ENCODE assay signal across 20 cellular contexts in genomic region chr13:46675016-46675415, GRCh38.
DNase-seq lines count a peak whose midpoint lies in the region; ATAC-seq, FAIRE-seq and TF ChIP-seq lines count a peak whose summit lies in the region.
"Had no signal": no experiment of that assay in that cellular context is flagged by ENCODE, and none has a peak within 500 bp of the region (broad histone marks: within the 10 kb centered on the region; RNA-seq: fewer than 3 reads in every experiment).

No MANE protein-coding gene starts in this region.

- no peaks in the 10 kb centered on the region for H3K9me3 Mint-ChIP-seq in CD8-positive, alpha-beta T cell
- H3K9me3 Mint-ChIP-seq: immature natural killer cell; stimulated activated memory B cell treated with anti-CD40 and anti-IgM and Interleukin-4, amounts not matched to agents 10 μg/mL and 1 μg/mL and 100 μg/mL, for 72 hours had no signal

- no peak overlapping the region for H3K27ac Mint-ChIP-seq in CD8-positive, alpha-beta T cell
- H3K27ac Mint-ChIP-seq: stimulated activated memory B cell treated with anti-CD40 and anti-IgM and Interleukin-4, amounts not matched to agents 10 μg/mL and 1 μg/mL and 100 μg/mL, for 72 hours had no signal

- H3K4me1 Mint-ChIP-seq in CD8-positive, alpha-beta T cell (ENCODE audit: low read depth) = peaks cover 5% of the 10 kb centered on the region

- no peaks in the 10 kb centered on the region for H3K27me3 Mint-ChIP-seq in CD8-positive, alpha-beta T cell (ENCODE audit: low read depth)
- H3K27me3 Mint-ChIP-seq: stimulated activated memory B cell treated with anti-CD40 and anti-IgM and Interleukin-4, amounts not matched to agents 10 μg/mL and 1 μg/mL and 100 μg/mL, for 72 hours had no signal

- BruUV-seq in HepG2 (replicated peaks; lab: Mats Ljungman, UMichigan) = no TSS peak

- H3K4me3 ChIP-seq in liver (ENCODE audit: low read depth in 1 of 3, low read length in 3 of 3) = no peak overlapping the region
- H3K4me3 ChIP-seq in HepG2 (replicated peaks in 1 of 3; ENCODE audit: insufficient read depth in 1 of 3, low read depth in 2 of 3, low read length in 3 of 3) = no peak overlapping the region
- H3K4me3 ChIP-seq in CD8-positive, alpha-beta T cell (ENCODE audit: low read depth, low read length) = no peak overlapping the region
- H3K4me3 ChIP-seq: vagina had no signal

- intact Hi-C loops in HepG2 (cut with micrococcal nuclease; ENCODE audit: unreplicated experiment) = no loop called here
- intact Hi-C loops in left colon (cut with DNase I, micrococcal nuclease) = no loop called here
- intact Hi-C loops in CD8-positive, alpha-beta T cell (cut with DNase I, micrococcal nuclease) = no loop called here

- peak overlapping the region in 1 of 2 donors; percentile 82 for H3K9ac ChIP-seq in liver (ENCODE audit: low read depth in 1 of 2, low read length in 2 of 2)
- H3K9ac ChIP-seq in HepG2 (ENCODE audit: insufficient read depth, low read depth, low read length) = no peak overlapping the region

- H3K27ac ChIP-seq in liver (ENCODE audit: low read depth in 1 of 2, low read length in 2 of 2) (peak overlapping the region; percentile 74 to 82), HepG2 (ENCODE audit: extremely low read length, insufficient read depth, low read length) (no peak overlapping the region)
- H3K27ac ChIP-seq in CD8-positive, alpha-beta T cell (ENCODE audit: low read depth, low read length) = no peak overlapping the region
- H3K27ac ChIP-seq: vagina had no signal

- TF ChIP-seq RAD21 in liver (IDR thresholded peaks at IDR 0.05) = no peak
- no peak for TF ChIP-seq RAD21 in HepG2 (CRISPR knock-in tag; IDR thresholded peaks at IDR 0.05)

- FAIRE-seq in HepG2 (lab: Jason Lieb, UNC) = no peak
- FAIRE-seq: D721Med had no signal

- no peak overlapping the region for H3K4me3 Mint-ChIP-seq in CD8-positive, alpha-beta T cell
- H3K4me3 Mint-ChIP-seq: immature natural killer cell; stimulated activated memory B cell treated with anti-CD40 and anti-IgM and Interleukin-4, amounts not matched to agents 10 μg/mL and 1 μg/mL and 100 μg/mL, for 72 hours had no signal

- H2AFZ ChIP-seq in HepG2 (ENCODE audit: low read length) = no peak overlapping the region

- peaks cover 3% of the 10 kb centered on the region for H3K79me2 ChIP-seq in HepG2 (ENCODE audit: insufficient read depth, low read length)

- H4K20me1 ChIP-seq in HepG2 (ENCODE audit: insufficient read depth, low read length) = no peaks in the 10 kb centered on the region

- H3K36me3 Mint-ChIP-seq in CD8-positive, alpha-beta T cell = peaks cover 23% of the 10 kb centered on the region

- H3K9me3 ChIP-seq in liver (ENCODE audit: control insufficient read depth in 4 of 4, low read length in 3 of 4) (no peaks in the 10 kb centered on the region), HepG2 (ENCODE audit: low read length) (no peaks in the 10 kb centered on the region)
- no peaks in the 10 kb centered on the region for H3K9me3 ChIP-seq in CD8-positive, alpha-beta T cell (ENCODE audit: low read length)
- H3K9me3 ChIP-seq: vagina had no signal

- ATAC-seq in HepG2 (no peak), left colon (peak; percentile 90), HG03342 (IDR thresholded peaks at IDR 0.05; ENCODE audit: unreplicated experiment) (no peak), GM21619 (IDR thresholded peaks at IDR 0.05; ENCODE audit: unreplicated experiment) (no peak)
- no peak for ATAC-seq in CD8-positive, alpha-beta T cell
- ATAC-seq: activated CD4-positive, CD25-positive, alpha-beta regulatory T cell treated with anti-CD3 and anti-CD28 coated beads, Interleukin-2, amount 50 U/mL, for 24 hours; stimulated activated memory B cell treated with anti-CD40 and anti-IgM and Interleukin-4, amounts not matched to agents 10 μg/mL and 1 μg/mL and 100 μg/mL, for 72 hours had no signal

- TF ChIP-seq EP300 in HepG2 (IDR thresholded peaks at IDR 0.05; ENCODE audit: low read depth in 2 of 2, low read length in 2 of 2) (no peak), HepG2 (CRISPR knock-in tag; IDR thresholded peaks at IDR 0.05; ENCODE audit: borderline replicate concordance) (no peak)

- TF ChIP-seq POLR2A in HepG2 (IDR thresholded peaks at IDR 0.05; ENCODE audit: insufficient read depth in 1 of 2, low read depth in 2 of 2, low read length in 2 of 2) = no peak

- POLR2A ChIA-PET in HepG2 (lab: Yijun Ruan, JAX) = interaction anchor here (0.9 to 1.0 kb wide), 2 partner anchors 9 to 10 kb away, joined by 3 read pairs; no protein-coding TSS in a partner anchor
- POLR2A ChIA-PET in CD8-positive, alpha-beta T cell (lab: Charles Lee) = no interaction called here

- in situ Hi-C loops in HepG2 (cut with HindIII; ENCODE audit: extremely low pct_ligation_motif_present, low pct_unique_long_range_greater_than_20kb) = no loop called here

- no peak overlapping the region for H3K4me2 ChIP-seq in HepG2 (ENCODE audit: low read depth, low read length)

- H3K4me1 ChIP-seq in liver (ENCODE audit: control insufficient read depth in 4 of 4, insufficient read depth in 4 of 4, low read length in 3 of 4) (peaks cover 8 to 44% (median 22%) of the 10 kb centered on the region in 4 donors), HepG2 (ENCODE audit: insufficient read depth, low read length) (peaks cover 44% of the 10 kb centered on the region)
- H3K4me1 ChIP-seq in CD8-positive, alpha-beta T cell (ENCODE audit: insufficient read depth, low read length) = peaks cover 11% of the 10 kb centered on the region

- no peaks in the 10 kb centered on the region for H3K36me3 ChIP-seq in liver (ENCODE audit: control insufficient read depth in 4 of 4, insufficient read depth in 3 of 4, low read depth in 1 of 4, low read length in 3 of 4)
- H3K36me3 ChIP-seq in HepG2 (replicated peaks in 1 of 2; ENCODE audit: control insufficient read depth in 1 of 2, insufficient read depth in 2 of 2, low read length in 2 of 2) = peaks cover 8 to 10% of the 10 kb centered on the region in 2 experiments; a peak in 3 of 5 replicates
- H3K36me3 ChIP-seq in CD8-positive, alpha-beta T cell (ENCODE audit: insufficient read depth, low read length) = no peaks in the 10 kb centered on the region
- H3K36me3 ChIP-seq: vagina had no signal

- TF ChIP-seq CTCF in liver (IDR thresholded peaks at IDR 0.05; ENCODE audit: low read depth, low read length, missing input control) (no peak), HepG2 (CRISPR knock-in tag; IDR thresholded peaks at IDR 0.05) (no peak)
- TF ChIP-seq CTCF in CD8-positive, alpha-beta T cell (IDR thresholded peaks at IDR 0.05) = no peak

- H3K27me3 ChIP-seq in liver (ENCODE audit: control insufficient read depth in 4 of 4, insufficient read depth in 4 of 4, low read length in 3 of 4) = no peaks in the 10 kb centered on the region
- H3K27me3 ChIP-seq in HepG2 (ENCODE audit: control insufficient read depth in 1 of 2, insufficient read depth in 2 of 2, low read length in 2 of 2) = no peaks in the 10 kb centered on the region
- no peaks in the 10 kb centered on the region for H3K27me3 ChIP-seq in CD8-positive, alpha-beta T cell (ENCODE audit: insufficient read depth, low read length)
- H3K27me3 ChIP-seq: vagina had no signal

- CTCF ChIA-PET in HepG2 (lab: Yijun Ruan, JAX; ENCODE audit: low intra/inter-chr PET ratio, low total read pairs) = no interaction called here
- CTCF ChIA-PET in CD8-positive, alpha-beta T cell (lab: Charles Lee) = interaction anchor here (0.6 kb wide), 1 partner anchor 39 kb away, joined by 4 read pairs; no protein-coding TSS in a partner anchor

- DNase-seq in HepG2 (ENCODE audit: low spot score) (no peak), NCI-H345 treated with DMSO at 0.1 percent for 48 hours (lab: John Stamatoyannopoulos, UW; ENCODE audit: unreplicated experiment) (peak; percentile 19), left colon (no peak), GOT3 (lab: John Stamatoyannopoulos, UW) (no peak)
- DNase-seq in CD8-positive, alpha-beta T cell = no peak
- DNase-seq: activated CD8-positive, alpha-beta memory T cell treated with anti-CD3 and anti-CD28 coated beads, Interleukin-2, amount 50 U/mL, for 48 hours; activated naive CD4-positive, alpha-beta T cell treated with anti-CD3 and anti-CD28 coated beads, Interleukin-2, amount 50 U/mL, for 16 hours; H7; immature natural killer cell; mesendoderm; NCI-H2227 treated with DMSO at 0.1 percent for 48 hours; nucleus accumbens; T-helper 1 cell had no signal

TF ChIP-seq in liver, 16 proteins besides CTCF, POLR2A, EP300 and RAD21 (continues in another document):
- no peak for TF ChIP-seq HNF4A (conservative IDR thresholded peaks at IDR 0.05)
- no peak for TF ChIP-seq FOXA2 (IDR thresholded peaks at IDR 0.05)
- TF ChIP-seq FOXA1 (IDR thresholded peaks at IDR 0.05) = no peak
- no peak for TF ChIP-seq TAF1 (conservative IDR thresholded peaks at IDR 0.05)
- no peak for TF ChIP-seq HNF4G (IDR thresholded peaks at IDR 0.05)
- TF ChIP-seq, protein P1, sequence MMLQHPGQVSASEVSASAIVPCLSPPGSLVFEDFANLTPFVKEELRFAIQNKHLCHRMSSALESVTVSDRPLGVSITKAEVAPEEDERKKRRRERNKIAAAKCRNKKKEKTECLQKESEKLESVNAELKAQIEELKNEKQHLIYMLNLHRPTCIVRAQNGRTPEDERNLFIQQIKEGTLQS (IDR thresholded peaks at IDR 0.05) = no peak
- TF ChIP-seq EGR1 (IDR thresholded peaks at IDR 0.05; ENCODE audit: low read depth in 2 of 2) = no peak
- TF ChIP-seq JUND (IDR thresholded peaks at IDR 0.05) = no peak
- TF ChIP-seq RXRA (IDR thresholded peaks at IDR 0.05) = no peak
- no peak for TF ChIP-seq NR2F2 (IDR thresholded peaks at IDR 0.05)
- no peak for TF ChIP-seq YY1 (IDR thresholded peaks at IDR 0.05)

TF ChIP-seq in HepG2, 621 proteins besides CTCF, POLR2A, EP300 and RAD21 (continues in another document):
- no peak for TF ChIP-seq FOXA1 (IDR thresholded peaks at IDR 0.05)
- no peak for TF ChIP-seq FOXA1 (CRISPR knock-in tag; IDR thresholded peaks at IDR 0.05)
- no peak for TF ChIP-seq NFATC3 (CRISPR knock-in tag; IDR thresholded peaks at IDR 0.05)
- no peak for TF ChIP-seq HNF1B (CRISPR knock-in tag; IDR thresholded peaks at IDR 0.05)
- no peak for TF ChIP-seq ZNF766 (CRISPR knock-in tag; IDR thresholded peaks at IDR 0.05; ENCODE audit: borderline replicate concordance)
- TF ChIP-seq NFRKB (IDR thresholded peaks at IDR 0.05) = no peak
- no peak for TF ChIP-seq CHCHD3 (CRISPR knock-in tag; IDR thresholded peaks at IDR 0.05)
- no peak for TF ChIP-seq MXI1 (IDR thresholded peaks at IDR 0.05; ENCODE audit: borderline replicate concordance, low read depth, low read length)

Comparison
In these comparisons a context has a peak if more than half of its experiments do, and no peak if none do; other contexts are left out.
1. H3K27ac ChIP-seq: peak in liver (2 of 2); none in HepG2 (single experiment) and CD8-positive, alpha-beta T cell (single experiment).